In genomic region chr22:19998991-19999820, GRCh38 we compare ENCODE assay signal across 2 cellular contexts.
TF ChIP-seq lines count a peak whose summit lies in the region.

No MANE protein-coding gene starts in this region.

TF ChIP-seq in endothelial cell of umbilical vein, 7 proteins besides CTCF, POLR2A, EP300 and RAD21:
- no peak for TF ChIP-seq MAX (IDR thresholded peaks at IDR 0.05; ENCODE audit: insufficient read depth, insufficient read length)
- TF ChIP-seq POLR2AphosphoS5 (IDR thresholded peaks at IDR 0.05; ENCODE audit: insufficient read depth, low read depth, low read length), result no peak
- TF ChIP-seq EZH2 (IDR thresholded peaks at IDR 0.05; ENCODE audit: borderline replicate concordance, low read depth, low read length, severe bottlenecking), result no peak

TF ChIP-seq in neural cell, 6 proteins besides CTCF, POLR2A, EP300 and RAD21 (continued from another document):
- no peak for TF ChIP-seq REST (IDR thresholded peaks at IDR 0.05; ENCODE audit: borderline replicate concordance)
- TF ChIP-seq SMC3 (conservative IDR thresholded peaks at IDR 0.05; ENCODE audit: poor library complexity), result no peak
- TF ChIP-seq EZH2 (IDR thresholded peaks at IDR 0.05; ENCODE audit: borderline replicate concordance, insufficient read depth, low read length, poor library complexity, severe bottlenecking), result no peak
